ENCODE assay signal across 1 cellular context in the genomic region with DNA sequence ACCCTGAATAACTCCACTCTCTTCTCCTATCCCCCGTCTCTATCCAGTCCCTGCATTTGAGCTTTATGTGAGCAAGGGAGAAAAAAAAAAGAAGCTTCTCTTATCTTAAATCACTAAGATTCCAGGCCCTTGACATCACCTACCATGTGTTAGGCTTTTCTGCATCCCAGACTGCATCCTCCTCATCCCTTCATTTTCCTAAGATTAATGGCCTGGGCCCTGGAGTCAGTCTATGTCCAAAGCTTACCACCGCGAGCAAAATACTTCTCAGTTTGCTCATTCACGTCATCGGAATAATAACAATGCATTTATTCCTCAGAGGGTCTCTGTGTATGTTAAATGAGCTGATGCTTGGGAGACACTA.
TF ChIP-seq lines count a peak whose summit lies in the region.

No MANE protein-coding gene starts in this region.

TF ChIP-seq in H1, 55 proteins besides CTCF, POLR2A, EP300 and RAD21:
- TF ChIP-seq POLR2AphosphoS5 (IDR thresholded peaks at IDR 0.05; ENCODE audit: low read depth, low read length), result no peak
- no peak for TF ChIP-seq SIN3A (conservative IDR thresholded peaks at IDR 0.05 in 1 of 2, IDR thresholded peaks at IDR 0.05 in 1 of 2; ENCODE audit: low read depth in 1 of 2, low read length in 2 of 2)
- TF ChIP-seq RBBP5 (IDR thresholded peaks at IDR 0.05; ENCODE audit: borderline replicate concordance, low read depth, low read length), result no peak
- no peak for TF ChIP-seq BCL11A (IDR thresholded peaks at IDR 0.05; ENCODE audit: low read depth in 2 of 2, low read length in 2 of 2)
- no peak for TF ChIP-seq CTBP2 (IDR thresholded peaks at IDR 0.05; ENCODE audit: borderline replicate concordance, insufficient read depth, insufficient read length, low read length)
TF ChIP-seq in H1: peak in this region for 0.
